ENCODE assay signal across 15 cellular contexts in the genomic region with DNA sequence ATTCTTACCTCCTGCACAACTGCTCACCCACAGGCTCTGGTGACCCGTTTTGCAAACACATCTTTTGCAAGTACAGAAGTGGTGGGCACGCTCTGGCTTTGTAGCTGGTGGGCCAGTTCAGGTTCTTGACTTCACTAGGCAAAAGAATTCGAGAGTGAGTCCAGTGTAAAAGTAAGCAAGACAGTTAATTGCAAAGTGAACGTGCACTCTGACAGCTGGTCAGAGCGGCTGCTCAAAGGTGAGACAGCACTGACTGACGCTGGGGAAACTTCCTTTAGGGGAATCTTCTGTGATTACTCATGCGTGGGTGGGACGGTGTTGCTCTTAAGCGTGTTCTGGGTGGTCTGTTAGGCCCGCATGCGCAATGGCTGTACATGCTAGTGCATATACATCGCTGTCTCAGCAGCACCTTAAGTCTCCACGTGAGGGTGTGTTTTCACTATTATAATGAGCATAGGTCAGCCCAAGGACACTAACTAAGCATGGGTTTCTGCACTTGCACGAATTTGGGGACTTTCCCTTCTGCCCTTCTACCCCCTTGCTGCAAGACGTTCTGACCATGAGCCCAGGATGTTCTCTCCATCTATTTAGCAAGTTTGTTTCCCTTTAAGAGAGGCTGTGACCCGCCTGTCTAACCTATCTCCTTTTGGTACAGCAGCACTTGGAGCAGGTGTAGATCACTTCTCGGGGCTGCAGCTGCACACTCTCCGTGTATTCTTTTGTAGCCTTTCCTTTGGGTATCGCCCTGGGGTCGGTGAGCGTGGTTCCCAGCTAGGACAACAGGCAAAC. TPM values are rescaled to one million over a fixed set of nuclear protein-coding genes. Genes with fewer than 3 reads are reported as not detected.
A peak's percentile ranks its signal among the peaks of the same experiment; 100 is the strongest.
DNase-seq lines count a peak whose midpoint lies in the region; ATAC-seq and TF ChIP-seq lines count a peak whose summit lies in the region.
"Had no signal": no experiment of that assay in that cellular context is flagged by ENCODE, and none has a peak within 500 bp of the region (broad histone marks: within the 10 kb centered on the region; RNA-seq: fewer than 3 reads in every experiment).

No MANE protein-coding gene starts in this region.

- H3K4me3 ChIP-seq in GM12864 (ENCODE audit: low read depth, low read length) = no peak overlapping the region
- no peak overlapping the region for H3K4me3 ChIP-seq in CD4-positive, alpha-beta memory T cell (ENCODE audit: low read length in 2 of 2)
- H3K4me3 ChIP-seq: body of pancreas had no signal

- POLR2A ChIA-PET in activated CD8-positive, alpha-beta T cell treated with anti-CD3 and anti-CD28 coated beads for 36 hours (lab: Charles Lee) = no interaction called here
- POLR2A ChIA-PET in CD4-positive, alpha-beta memory T cell (lab: Charles Lee; ENCODE audit: partially characterized antibody) = no interaction called here

- CTCF ChIA-PET in activated CD8-positive, alpha-beta T cell treated with anti-CD3 and anti-CD28 coated beads for 36 hours (lab: Charles Lee) = interaction anchor here (1.6 kb wide), 1 partner anchor 65 kb away, joined by 3 read pairs; no protein-coding TSS in a partner anchor
- CTCF ChIA-PET in CD4-positive, alpha-beta memory T cell (lab: Charles Lee; ENCODE audit: partially characterized antibody) = interaction anchor here (0.6 kb wide), 1 partner anchor 142 kb away, joined by 3 read pairs; no protein-coding TSS in a partner anchor

- H3K9me3 Mint-ChIP-seq in activated CD8-positive, alpha-beta T cell treated with anti-CD3 and anti-CD28 coated beads for 36 hours = no peaks in the 10 kb centered on the region
- H3K9me3 Mint-ChIP-seq in natural killer cell = no peaks in the 10 kb centered on the region
- H3K9me3 Mint-ChIP-seq in CD4-positive, alpha-beta memory T cell = no peaks in the 10 kb centered on the region

- no peak overlapping the region for H3K4me3 Mint-ChIP-seq in activated CD8-positive, alpha-beta T cell treated with anti-CD3 and anti-CD28 coated beads for 36 hours
- no peak overlapping the region for H3K4me3 Mint-ChIP-seq in natural killer cell
- H3K4me3 Mint-ChIP-seq in CD4-positive, alpha-beta memory T cell = peak overlapping the region in 1 of 8 donors; percentile 43

- H3K9me3 ChIP-seq in CD4-positive, alpha-beta memory T cell (ENCODE audit: control insufficient read depth in 1 of 2, low read length in 2 of 2) = no peaks in the 10 kb centered on the region
- H3K9me3 ChIP-seq: body of pancreas had no signal

- H3K27me3 Mint-ChIP-seq in activated CD8-positive, alpha-beta T cell treated with anti-CD3 and anti-CD28 coated beads for 36 hours = peaks cover 4% of the 10 kb centered on the region
- peaks cover 0 to 7% of the 10 kb centered on the region in 2 donors for H3K27me3 Mint-ChIP-seq in natural killer cell (ENCODE audit: low read depth in 2 of 2)
- peaks cover 3 to 5% of the 10 kb centered on the region in 2 donors for H3K27me3 Mint-ChIP-seq in CD4-positive, alpha-beta memory T cell

- TF ChIP-seq CTCF in GM12864 (IDR thresholded peaks at IDR 0.05; ENCODE audit: low read depth, low read length, missing control alignments) (no peak), natural killer cell (IDR thresholded peaks at IDR 0.05) (no peak)
- TF ChIP-seq CTCF in activated CD8-positive, alpha-beta T cell treated with anti-CD3 and anti-CD28 coated beads for 36 hours (IDR thresholded peaks at IDR 0.05) = no peak

- H3K27me3 ChIP-seq in CD4-positive, alpha-beta memory T cell (ENCODE audit: insufficient read depth, low read length) = no peaks in the 10 kb centered on the region
- H3K27me3 ChIP-seq: body of pancreas had no signal

- H3K4me1 ChIP-seq in CD4-positive, alpha-beta memory T cell (ENCODE audit: insufficient read depth, low read length) = no peaks in the 10 kb centered on the region
- H3K4me1 ChIP-seq: body of pancreas had no signal

- H3K4me1 Mint-ChIP-seq in activated CD8-positive, alpha-beta T cell treated with anti-CD3 and anti-CD28 coated beads for 36 hours (ENCODE audit: low read depth) = peaks cover 5% of the 10 kb centered on the region
- peaks cover 7 to 11% of the 10 kb centered on the region in 2 donors for H3K4me1 Mint-ChIP-seq in natural killer cell
- H3K4me1 Mint-ChIP-seq in CD4-positive, alpha-beta memory T cell = peaks cover 0 to 6% (median 0%) of the 10 kb centered on the region in 4 donors

- H3K27ac ChIP-seq in CD4-positive, alpha-beta memory T cell (ENCODE audit: low read depth, low read length) = no peak overlapping the region
- H3K27ac ChIP-seq: body of pancreas had no signal

- intact Hi-C loops in activated CD8-positive, alpha-beta T cell treated with anti-CD3 and anti-CD28 coated beads for 36 hours (cut with micrococcal nuclease) = no loop called here
- intact Hi-C loops in natural killer cell (cut with micrococcal nuclease) = no loop called here
- intact Hi-C loops in CD4-positive, alpha-beta memory T cell (cut with micrococcal nuclease) = no loop called here

- ATAC-seq in activated CD8-positive, alpha-beta T cell treated with anti-CD3 and anti-CD28 coated beads for 36 hours = peak; percentile 96
- peak; percentile 88 to 99 (median 94) for ATAC-seq in natural killer cell
- ATAC-seq: body of pancreas, left colon had no signal

- H3K27ac Mint-ChIP-seq in activated CD8-positive, alpha-beta T cell treated with anti-CD3 and anti-CD28 coated beads for 36 hours = no peak overlapping the region
- H3K27ac Mint-ChIP-seq in natural killer cell = peak overlapping the region in 1 of 2 donors; percentile 6
- peak overlapping the region in 1 of 7 donors; percentile 3 for H3K27ac Mint-ChIP-seq in CD4-positive, alpha-beta memory T cell

- no peaks in the 10 kb centered on the region for H3K36me3 Mint-ChIP-seq in activated CD8-positive, alpha-beta T cell treated with anti-CD3 and anti-CD28 coated beads for 36 hours (ENCODE audit: low read depth)
- H3K36me3 Mint-ChIP-seq in natural killer cell = no peaks in the 10 kb centered on the region
- no peaks in the 10 kb centered on the region for H3K36me3 Mint-ChIP-seq in CD4-positive, alpha-beta memory T cell

- DNase-seq in GM12864 (ENCODE audit: low read depth) (peak; percentile 19), HT-29 (ENCODE audit: low spot score) (peak; percentile 7), natural killer cell (no peak), NCI-H82 (lab: John Stamatoyannopoulos, UW) (no peak), MV-4-11 (lab: John Stamatoyannopoulos, UW) (no peak), AG08396 (ENCODE audit: low spot score) (no peak)
- DNase-seq in activated CD8-positive, alpha-beta T cell treated with anti-CD3 and anti-CD28 coated beads for 36 hours = peak; percentile 30
- no peak for DNase-seq in CD4-positive, alpha-beta memory T cell
- DNase-seq: body of pancreas, left colon, NCI-H1694, NCI-H526 had no signal

- no peaks in the 10 kb centered on the region for H3K36me3 ChIP-seq in CD4-positive, alpha-beta memory T cell (ENCODE audit: insufficient read depth, low read length)

RNA-seq across cellular contexts. Expression of gene CD33, which starts 30.2 kb away (rescaled TPM):
- total RNA-seq in HT-29 (2014; rRNA removed; shearing (Covaris generic)) = not detected in 2 replicates
- under 1 TPM in 1 of 2 experiments, not detected in 1; 0.54 TPM for total RNA-seq in activated CD8-positive, alpha-beta T cell treated with anti-CD3 and anti-CD28 coated beads for 36 hours
- 1 to 10 TPM; 2.3 to 6.5 (median 6.0) TPM for total RNA-seq in natural killer cell
- total RNA-seq in CD4-positive, alpha-beta memory T cell = under 1 TPM; 0.47 to 0.58 TPM
- polyA plus RNA-seq in CD4-positive, alpha-beta memory T cell = not detected
- total RNA-seq: glomerular endothelial cell had no signal

RNA-seq across cellular contexts. Expression of gene SIGLEC7, which starts 52.6 kb away (rescaled TPM):
- not detected in 2 replicates for total RNA-seq in HT-29 (2014; rRNA removed; shearing (Covaris generic))
- total RNA-seq in activated CD8-positive, alpha-beta T cell treated with anti-CD3 and anti-CD28 coated beads for 36 hours = not detected
- total RNA-seq in natural killer cell = 10 to 100 TPM; 48.6 to 56.0 (median 49.5) TPM
- under 1 TPM; 0.25 to 0.52 TPM for total RNA-seq in CD4-positive, alpha-beta memory T cell
- under 1 TPM in 1 of 2 donors, not detected in 1; 0.57 TPM for polyA plus RNA-seq in CD4-positive, alpha-beta memory T cell
- total RNA-seq: body of pancreas, glomerular endothelial cell, SK-MEL-5 had no signal

RNA-seq across cellular contexts. Expression of gene SIGLECL1, which starts 56.2 kb away (rescaled TPM):
- not detected in 2 replicates for total RNA-seq in HT-29 (2014; rRNA removed; shearing (Covaris generic))
- not detected for total RNA-seq in activated CD8-positive, alpha-beta T cell treated with anti-CD3 and anti-CD28 coated beads for 36 hours
- total RNA-seq in natural killer cell = not detected
- not detected for total RNA-seq in CD4-positive, alpha-beta memory T cell
- polyA plus RNA-seq in CD4-positive, alpha-beta memory T cell = not detected
- total RNA-seq: body of pancreas, glomerular endothelial cell, left colon, SK-MEL-5, skeletal muscle tissue had no signal

Comparison
In these comparisons a context has a peak if more than half of its experiments do, and no peak if none do; other contexts are left out.
1. DNase-seq: peak in GM12864 (single experiment), HT-29 (single experiment) and activated CD8-positive, alpha-beta T cell treated with anti-CD3 and anti-CD28 coated beads for 36 hours (single experiment); none in natural killer cell (single experiment), NCI-H82 (single experiment), CD4-positive, alpha-beta memory T cell (0 of 5), MV-4-11 (single experiment) and AG08396 (single experiment).
2. RNA of gene SIGLEC7, which starts 52.6 kb away (total RNA-seq): 48.6 to 56.0 TPM in natural killer cell; 0.25 to 0.52 TPM in CD4-positive, alpha-beta memory T cell, not detected in HT-29 and not detected in activated CD8-positive, alpha-beta T cell treated with anti-CD3 and anti-CD28 coated beads for 36 hours; every median in the first group is over 10 times any median in the second.